ENCODE assay signal across 2 cellular contexts in the genomic region with DNA sequence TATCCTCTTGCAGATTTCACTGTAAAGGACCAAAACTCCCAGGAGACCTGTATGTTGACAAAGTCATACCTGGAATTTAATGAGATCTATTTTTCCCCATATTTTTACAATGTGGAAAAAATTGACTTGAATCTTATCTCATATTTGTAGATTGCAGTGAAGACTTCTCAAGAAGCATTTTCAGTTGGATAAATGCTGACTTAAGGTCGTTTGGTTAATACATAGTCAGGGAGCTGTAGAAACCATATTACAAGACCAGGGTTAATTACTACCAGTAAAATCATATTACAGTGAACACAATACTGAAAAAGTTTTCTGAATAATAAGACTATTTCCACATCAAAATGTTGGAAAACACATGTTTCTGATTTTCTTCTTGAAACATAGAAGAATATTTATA.
TF ChIP-seq lines count a peak whose summit lies in the region.

No MANE protein-coding gene starts in this region.

TF ChIP-seq in HepG2, 621 proteins besides CTCF, POLR2A, EP300 and RAD21:
- TF ChIP-seq MTF2 (CRISPR knock-in tag; IDR thresholded peaks at IDR 0.05; ENCODE audit: borderline replicate concordance), result no peak
- TF ChIP-seq MAFK (conservative IDR thresholded peaks at IDR 0.05 in 1 of 2, IDR thresholded peaks at IDR 0.05 in 1 of 2; ENCODE audit: low read length in 2 of 2), result peak; percentile 54 to 84
- peak; percentile 55 for TF ChIP-seq MAFF (IDR thresholded peaks at IDR 0.05; ENCODE audit: low read depth, low read length)
TF ChIP-seq in HepG2: peak in this region for 2.

TF ChIP-seq in K562, 482 proteins besides CTCF, POLR2A, EP300 and RAD21:
- TF ChIP-seq MAFF (IDR thresholded peaks at IDR 0.05; ENCODE audit: low read length), result peak; percentile 43
- TF ChIP-seq MAFK (IDR thresholded peaks at IDR 0.05; ENCODE audit: low read length), result peak; percentile 18; the same call in 1 of the 2 replicates
- TF ChIP-seq TRIM28 (IDR thresholded peaks at IDR 0.05), result no peak
- peak; percentile 25; the same call in 1 of the 2 replicates for TF ChIP-seq ZNF316 (IDR thresholded peaks at IDR 0.05)
